In the genomic region with DNA sequence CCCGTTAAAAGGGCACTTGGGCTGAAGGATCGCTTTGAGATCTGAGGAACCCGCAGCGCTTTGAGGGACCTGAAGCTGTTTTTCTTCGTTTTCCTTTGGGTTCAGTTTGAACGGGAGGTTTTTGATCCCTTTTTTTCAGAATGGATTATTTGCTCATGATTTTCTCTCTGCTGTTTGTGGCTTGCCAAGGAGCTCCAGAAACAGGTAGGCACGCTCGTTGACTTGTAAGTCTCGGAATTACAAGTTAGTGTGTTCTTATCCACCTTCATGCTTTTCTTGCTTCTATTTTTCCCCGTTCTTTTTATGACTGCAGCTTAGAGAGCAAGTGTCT, we compare ENCODE assay signal across 8 cellular contexts. TPM values are rescaled to one million over a fixed set of nuclear protein-coding genes. Genes with fewer than 3 reads are reported as not detected.
DNase-seq lines count a peak whose midpoint lies in the region; ATAC-seq and TF ChIP-seq lines count a peak whose summit lies in the region.

No MANE protein-coding gene starts in this region.

- CTCF ChIA-PET in PC-9 (lab: Charles Lee): interaction anchor here (0.6 to 1.9 kb wide), 8 partner anchors 24 to 692 kb away, joined by 3 to 13 read pairs (median 4); no protein-coding TSS in a partner anchor

- BruUV-seq in PC-9 (replicated peaks; lab: Mats Ljungman, UMichigan): TSS peak; percentile 57

- peak overlapping the region; percentile 67 for H2AFZ ChIP-seq in PC-9

- H3K36me3 ChIP-seq in PC-9 (ENCODE audit: low read depth): peaks cover 19% of the 10 kb centered on the region

- ATAC-seq in GM21390 (IDR thresholded peaks at IDR 0.05; ENCODE audit: unreplicated experiment): peak; percentile 3

- H3K9me3 ChIP-seq in PC-9 (ENCODE audit: insufficient read depth, low read depth): no peaks in the 10 kb centered on the region

- H3K4me1 ChIP-seq in PC-9 (replicated peaks; ENCODE audit: insufficient read depth): peaks cover 66% of the 10 kb centered on the region

- POLR2A ChIA-PET in PC-9 (lab: Charles Lee; ENCODE audit: unreplicated experiment): interaction anchor here (0.5 to 2.8 kb wide), 10 partner anchors 8 to 1088 kb away, joined by 3 to 87 read pairs (median 9); no protein-coding TSS in a partner anchor

- TF ChIP-seq CTCF in PC-9 (conservative IDR thresholded peaks at IDR 0.05) (no peak), fibroblast of mammary gland (conservative IDR thresholded peaks at IDR 0.05; ENCODE audit: control insufficient read depth, insufficient read depth, low read depth, low read length) (no peak)

- peak overlapping the region; percentile 90 for H3K4me2 ChIP-seq in PC-9

- no peaks in the 10 kb centered on the region for H3K9me2 ChIP-seq in PC-9 (ENCODE audit: insufficient read depth)

- H3F3A ChIP-seq in PC-9 (ENCODE audit: insufficient read depth, low read depth): peaks cover 70% of the 10 kb centered on the region

- intact Hi-C loops in PC-9 (cut with micrococcal nuclease; ENCODE audit: unreplicated experiment): loop anchor here (1.0 to 5.0 kb wide), 4 partner anchors 34 to 192 kb away; no protein-coding TSS in a partner anchor

- H3K79me2 ChIP-seq in PC-9 (ENCODE audit: low read depth): peaks cover 20% of the 10 kb centered on the region

- peak overlapping the region; percentile 72 for H3K4me3 ChIP-seq in PC-9
- H3K4me3 ChIP-seq in fibroblast of mammary gland (ENCODE audit: control insufficient read depth, low read depth, low read length): peak overlapping the region; percentile 66
- H3K4me3 ChIP-seq in skin epidermis: peak overlapping the region; percentile 32 to 52 (median 40)

- no peaks in the 10 kb centered on the region for H4K20me1 ChIP-seq in PC-9 (ENCODE audit: insufficient read depth)

- H3K27ac ChIP-seq in PC-9 (peak overlapping the region; percentile 92), skin epidermis (peak overlapping the region in 17 of 21 experiments; percentile 1 to 89 (median 72))

- H3K27me3 ChIP-seq in PC-9 (ENCODE audit: insufficient read depth, low read depth): no peaks in the 10 kb centered on the region

- DNase-seq in PC-9: no peak
- DNase-seq in fibroblast of mammary gland (ENCODE audit: low read depth): no peak
- no peak for DNase-seq in DMS 273 treated with DMSO at 0.1 percent for 48 hours (lab: John Stamatoyannopoulos, UW)
- DNase-seq in HPDE6-E6E7 (ENCODE audit: extremely low spot score): no peak
- DNase-seq in activated CD4-positive, alpha-beta T cell treated with anti-CD3 and anti-CD28 coated beads for 48 hours: no peak
- DNase-seq in NCI-H146 treated with DMSO at 0.1 percent for 48 hours (lab: John Stamatoyannopoulos, UW; ENCODE audit: unreplicated experiment): no peak

RNA-seq across cellular contexts. Expression of a gene that starts 0.3 kb away (rescaled TPM):
- 3.3 and 5.9 TPM in 2 replicates for total RNA-seq in PC-9 (2021)
